Comparison of ENCODE assay signal across 8 cellular contexts in genomic region chr7:96707901-96708774, GRCh38. TPM values are rescaled to one million over a fixed set of nuclear protein-coding genes. Genes with fewer than 3 reads are reported as not detected.
DNase-seq lines count a peak whose midpoint lies in the region; ATAC-seq, FAIRE-seq and TF ChIP-seq lines count a peak whose summit lies in the region.

No MANE protein-coding gene starts in this region.

- no peak for FAIRE-seq in RCC 7860 (lab: Jason Lieb, UNC)

- H3K4me3 Mint-ChIP-seq in T-helper 2 cell treated with Interferon-gamma antibody and Interleukin-4, amounts not matched to agents 5 μg/mL and 100 μg/mL, for 36 hours = peak overlapping the region; percentile 97
- peak overlapping the region; percentile 85 for H3K4me3 Mint-ChIP-seq in stimulated activated effector memory CD8-positive, alpha-beta T cell treated with anti-CD3 and anti-CD28 coated beads, Interleukin-12 subunit alpha, Interleukin-12 subunit beta, amount 100 ng/mL, for 72 hours

- H3K4me1 ChIP-seq in gastroesophageal sphincter = peaks cover 0 to 37% (median 10%) of the 10 kb centered on the region in 3 donors

- H3K4me3 ChIP-seq in WI38 (ENCODE audit: low read depth, low read length) = peak overlapping the region; percentile 66
- peak overlapping the region; percentile 71 to 95 for H3K4me3 ChIP-seq in gastroesophageal sphincter

- DNase-seq in T-helper 2 cell treated with Interferon-gamma antibody and Interleukin-4, amounts not matched to agents 5 μg/mL and 100 μg/mL, for 36 hours (ENCODE audit: low spot score) = no peak
- DNase-seq in T-helper 2 cell (no peak), NCI-H187 treated with DMSO at 0.1 percent for 48 hours (lab: John Stamatoyannopoulos, UW) (no peak), RCC 7860 (ENCODE audit: low spot score) (no peak), globus pallidus (ENCODE audit: low spot score) (no peak)
- no peak for DNase-seq in stimulated activated effector memory CD8-positive, alpha-beta T cell treated with anti-CD3 and anti-CD28 coated beads, Interleukin-12 subunit alpha, Interleukin-12 subunit beta, amount 100 ng/mL, for 72 hours (ENCODE audit: low spot score in 2 of 2)

- no peaks in the 10 kb centered on the region for H3K27me3 Mint-ChIP-seq in T-helper 2 cell treated with Interferon-gamma antibody and Interleukin-4, amounts not matched to agents 5 μg/mL and 100 μg/mL, for 36 hours (ENCODE audit: low read depth)

- no peak overlapping the region for H3K27ac ChIP-seq in gastroesophageal sphincter

- TF ChIP-seq CTCF in WI38 (IDR thresholded peaks at IDR 0.05; ENCODE audit: low read depth, low read length) = no peak
- TF ChIP-seq CTCF in gastroesophageal sphincter (IDR thresholded peaks at IDR 0.05) = no peak

- peaks cover 0 to 9% of the 10 kb centered on the region in 2 donors for H3K36me3 ChIP-seq in gastroesophageal sphincter

- 90 to 98% methylated on average over 4 of the region's 4 CpGs for WGBS in gastroesophageal sphincter (ENCODE audit: low coverage in 1 of 2), 2 donors

- no peak overlapping the region for H3K27ac Mint-ChIP-seq in T-helper 2 cell treated with Interferon-gamma antibody and Interleukin-4, amounts not matched to agents 5 μg/mL and 100 μg/mL, for 36 hours
- H3K27ac Mint-ChIP-seq in stimulated activated effector memory CD8-positive, alpha-beta T cell treated with anti-CD3 and anti-CD28 coated beads, Interleukin-12 subunit alpha, Interleukin-12 subunit beta, amount 100 ng/mL, for 72 hours = no peak overlapping the region

- no peaks in the 10 kb centered on the region for H3K9me3 ChIP-seq in gastroesophageal sphincter

- peaks cover 19% of the 10 kb centered on the region for H3K36me3 Mint-ChIP-seq in T-helper 2 cell treated with Interferon-gamma antibody and Interleukin-4, amounts not matched to agents 5 μg/mL and 100 μg/mL, for 36 hours (ENCODE audit: low read depth)
- peaks cover 41% of the 10 kb centered on the region for H3K36me3 Mint-ChIP-seq in stimulated activated effector memory CD8-positive, alpha-beta T cell treated with anti-CD3 and anti-CD28 coated beads, Interleukin-12 subunit alpha, Interleukin-12 subunit beta, amount 100 ng/mL, for 72 hours

- peaks cover 22% of the 10 kb centered on the region for H3K4me1 Mint-ChIP-seq in T-helper 2 cell treated with Interferon-gamma antibody and Interleukin-4, amounts not matched to agents 5 μg/mL and 100 μg/mL, for 36 hours (ENCODE audit: low read depth)
- peaks cover 20% of the 10 kb centered on the region for H3K4me1 Mint-ChIP-seq in stimulated activated effector memory CD8-positive, alpha-beta T cell treated with anti-CD3 and anti-CD28 coated beads, Interleukin-12 subunit alpha, Interleukin-12 subunit beta, amount 100 ng/mL, for 72 hours

- peaks cover 13% of the 10 kb centered on the region for H3K9me3 Mint-ChIP-seq in T-helper 2 cell treated with Interferon-gamma antibody and Interleukin-4, amounts not matched to agents 5 μg/mL and 100 μg/mL, for 36 hours
- H3K9me3 Mint-ChIP-seq in stimulated activated effector memory CD8-positive, alpha-beta T cell treated with anti-CD3 and anti-CD28 coated beads, Interleukin-12 subunit alpha, Interleukin-12 subunit beta, amount 100 ng/mL, for 72 hours = peaks cover 3% of the 10 kb centered on the region

- no peak for TF ChIP-seq POLR2A in gastroesophageal sphincter (IDR thresholded peaks at IDR 0.05)

- no peak for TF ChIP-seq EP300 in gastroesophageal sphincter (IDR thresholded peaks at IDR 0.05)

- no peak for ATAC-seq in gastroesophageal sphincter
- no peak for ATAC-seq in stimulated activated effector memory CD8-positive, alpha-beta T cell treated with anti-CD3 and anti-CD28 coated beads, Interleukin-12 subunit alpha, Interleukin-12 subunit beta, amount 100 ng/mL, for 72 hours

- H3K27me3 ChIP-seq in gastroesophageal sphincter = no peaks in the 10 kb centered on the region

RNA-seq across cellular contexts. Expression of gene SEM1, which starts 1.5 kb away (rescaled TPM):
- 10 to 100 TPM; 15.2 to 39.2 (median 37.5) TPM for total RNA-seq in gastroesophageal sphincter
